ENCODE assay signal across 28 cellular contexts in the genomic region with DNA sequence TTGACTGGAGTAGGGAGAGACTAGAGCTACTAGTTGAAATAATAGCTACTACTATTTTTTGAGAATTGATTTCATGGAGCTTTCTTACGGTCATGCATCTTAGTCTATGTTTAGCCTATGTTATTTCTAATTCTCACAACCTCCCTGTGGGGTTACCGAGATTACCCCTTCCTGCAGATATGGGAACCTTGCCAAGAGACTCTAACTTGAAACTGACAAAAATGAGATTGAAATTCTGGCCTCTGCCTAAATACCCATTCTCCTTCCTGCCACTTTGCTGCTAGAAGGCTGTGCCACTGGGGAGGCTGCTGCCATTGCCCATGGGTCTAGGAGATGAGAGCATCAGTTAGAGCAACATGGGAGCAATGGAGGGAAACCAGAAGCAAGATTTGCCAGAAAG.
"Had no signal": no experiment of that assay in that cellular context is flagged by ENCODE, and none has a peak within 500 bp of the region (broad histone marks: within the 10 kb centered on the region; RNA-seq: fewer than 3 reads in every experiment).

No MANE protein-coding gene starts in this region.

- H3K9ac ChIP-seq: neural progenitor cell, parathyroid adenoma had no signal

- H3K9me3 ChIP-seq: ovary, psoas muscle, right lobe of liver, sigmoid colon, stomach, thoracic aorta, thyroid gland, tibial nerve, upper lobe of left lung, vagina had no signal

- H3K79me2 ChIP-seq: parathyroid adenoma had no signal

- H3K4me2 ChIP-seq: neural progenitor cell had no signal

- H3K4me1 Mint-ChIP-seq: nephron; neural progenitor cell; stimulated activated naive B cell treated with anti-CD40 and anti-IgM and Interleukin-4, amounts not matched to agents 10 μg/mL and 1 μg/mL and 100 μg/mL, for 72 hours had no signal

- H3K4me1 ChIP-seq: neural progenitor cell, parathyroid adenoma, psoas muscle, right lobe of liver, sigmoid colon, stomach, thyroid gland, tibial nerve, upper lobe of left lung, vagina had no signal

- H3K27me3 ChIP-seq: neural progenitor cell, ovary, right lobe of liver, sigmoid colon, stomach, thyroid gland, tibial nerve, upper lobe of left lung, vagina had no signal

- H3K9me3 Mint-ChIP-seq: nephron; neural progenitor cell; stimulated activated effector memory CD8-positive, alpha-beta T cell treated with anti-CD3 and anti-CD28 coated beads, Interleukin-12 subunit alpha, Interleukin-12 subunit beta, amount 100 ng/mL, for 72 hours; stimulated activated naive B cell treated with anti-CD40 and anti-IgM and Interleukin-4, amounts not matched to agents 10 μg/mL and 1 μg/mL and 100 μg/mL, for 72 hours had no signal

- H3K36me3 Mint-ChIP-seq: neural progenitor cell; stimulated activated effector memory CD8-positive, alpha-beta T cell treated with anti-CD3 and anti-CD28 coated beads, Interleukin-12 subunit alpha, Interleukin-12 subunit beta, amount 100 ng/mL, for 72 hours; stimulated activated naive B cell treated with anti-CD40 and anti-IgM and Interleukin-4, amounts not matched to agents 10 μg/mL and 1 μg/mL and 100 μg/mL, for 72 hours had no signal

- H3K36me3 ChIP-seq: neural progenitor cell, ovary, right lobe of liver, sigmoid colon, stomach, thoracic aorta, thyroid gland, tibial nerve, upper lobe of left lung, vagina had no signal

- H2AFZ ChIP-seq: neural progenitor cell, parathyroid adenoma had no signal

- H3K27ac ChIP-seq: neural progenitor cell, ovary, parathyroid adenoma, psoas muscle, right lobe of liver, sigmoid colon, stomach, thoracic aorta, thyroid gland, tibial nerve, upper lobe of left lung, vagina had no signal

- H3K4me3 Mint-ChIP-seq: natural killer cell; nephron; neural progenitor cell; stimulated activated effector memory CD8-positive, alpha-beta T cell treated with anti-CD3 and anti-CD28 coated beads, Interleukin-12 subunit alpha, Interleukin-12 subunit beta, amount 100 ng/mL, for 72 hours; stimulated activated naive B cell treated with anti-CD40 and anti-IgM and Interleukin-4, amounts not matched to agents 10 μg/mL and 1 μg/mL and 100 μg/mL, for 72 hours; stimulated activated naive CD8-positive, alpha-beta T cell treated with anti-CD3 and anti-CD28 coated beads, Interleukin-15, Interleukin-2, amounts not matched to agents 100 ng/mL and 50 ng/mL, for 24 hours had no signal

- ATAC-seq: natural killer cell; psoas muscle; right cardiac atrium; right lobe of liver; stimulated activated effector memory CD8-positive, alpha-beta T cell treated with anti-CD3 and anti-CD28 coated beads, Interleukin-12 subunit alpha, Interleukin-12 subunit beta, amount 100 ng/mL, for 72 hours; stimulated activated naive B cell treated with anti-CD40 and anti-IgM and Interleukin-4, amounts not matched to agents 10 μg/mL and 1 μg/mL and 100 μg/mL, for 72 hours had no signal

- H3K27ac Mint-ChIP-seq: nephron; neural progenitor cell; progenitor cell of endocrine pancreas; stimulated activated effector memory CD8-positive, alpha-beta T cell treated with anti-CD3 and anti-CD28 coated beads, Interleukin-12 subunit alpha, Interleukin-12 subunit beta, amount 100 ng/mL, for 72 hours; stimulated activated naive B cell treated with anti-CD40 and anti-IgM and Interleukin-4, amounts not matched to agents 10 μg/mL and 1 μg/mL and 100 μg/mL, for 72 hours; stimulated activated naive CD8-positive, alpha-beta T cell treated with anti-CD3 and anti-CD28 coated beads, Interleukin-15, Interleukin-2, amounts not matched to agents 100 ng/mL and 50 ng/mL, for 24 hours had no signal

- DNase-seq: natural killer cell; occipital lobe; ovary; posterior cingulate gyrus; psoas muscle; right cardiac atrium; right lobe of liver; sigmoid colon; small intestine; stimulated activated CD4-positive, alpha-beta T cell treated with anti-CD3 and anti-CD28 coated beads, Interleukin-15, amount 100 ng/mL, for 24 hours; stimulated activated CD4-positive, alpha-beta T cell treated with anti-CD3 and anti-CD28 coated beads, Interleukin-2, amount 100 ng/mL, for 24 hours; stimulated activated CD4-positive, alpha-beta T cell treated with anti-CD3 and anti-CD28 coated beads, Interleukin-2, amount 100 ng/mL, for 48 hours; stimulated activated CD4-positive, alpha-beta T cell treated with anti-CD3 and anti-CD28 coated beads, Interleukin-4, amount 100 ng/mL, for 24 hours; stimulated activated naive B cell treated with anti-CD40 and anti-IgM and Interleukin-4, amounts not matched to agents 10 μg/mL and 1 μg/mL and 100 μg/mL, for 72 hours; stimulated activated naive CD4-positive, alpha-beta T cell treated with Interleukin-2 at 50 U/mL for 16 hours; stomach; thyroid gland; trophoblast cell; upper lobe of left lung had no signal

- H3K4me3 ChIP-seq: neural progenitor cell, ovary, psoas muscle, right lobe of liver, sigmoid colon, stomach, thoracic aorta, thyroid gland, tibial nerve, upper lobe of left lung, vagina had no signal
